Comparison of ENCODE assay signal across 1 cellular context in the genomic region with DNA sequence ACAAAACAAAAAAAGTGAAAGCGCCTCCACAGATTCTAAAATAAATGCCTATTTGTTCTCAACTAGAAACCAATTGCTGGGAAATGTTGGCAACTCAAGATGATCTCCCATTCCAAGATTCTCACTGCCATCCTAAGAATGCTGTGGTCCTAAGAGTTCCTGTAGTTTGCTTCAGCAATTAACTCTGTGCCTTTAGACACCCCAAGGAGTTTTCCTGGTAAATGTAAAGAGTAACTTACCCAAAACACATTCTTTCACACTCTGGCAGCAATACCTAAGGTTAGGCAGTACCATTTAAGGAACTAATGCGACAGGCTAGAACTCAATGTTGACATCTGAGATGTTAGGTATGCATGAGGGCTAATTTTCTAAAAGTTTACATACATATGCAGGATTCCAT.
TF ChIP-seq lines count a peak whose summit lies in the region.

No MANE protein-coding gene starts in this region.

TF ChIP-seq in GM23338, 12 proteins besides CTCF, POLR2A, EP300 and RAD21 (continued from another document):
- TF ChIP-seq, protein P1, sequence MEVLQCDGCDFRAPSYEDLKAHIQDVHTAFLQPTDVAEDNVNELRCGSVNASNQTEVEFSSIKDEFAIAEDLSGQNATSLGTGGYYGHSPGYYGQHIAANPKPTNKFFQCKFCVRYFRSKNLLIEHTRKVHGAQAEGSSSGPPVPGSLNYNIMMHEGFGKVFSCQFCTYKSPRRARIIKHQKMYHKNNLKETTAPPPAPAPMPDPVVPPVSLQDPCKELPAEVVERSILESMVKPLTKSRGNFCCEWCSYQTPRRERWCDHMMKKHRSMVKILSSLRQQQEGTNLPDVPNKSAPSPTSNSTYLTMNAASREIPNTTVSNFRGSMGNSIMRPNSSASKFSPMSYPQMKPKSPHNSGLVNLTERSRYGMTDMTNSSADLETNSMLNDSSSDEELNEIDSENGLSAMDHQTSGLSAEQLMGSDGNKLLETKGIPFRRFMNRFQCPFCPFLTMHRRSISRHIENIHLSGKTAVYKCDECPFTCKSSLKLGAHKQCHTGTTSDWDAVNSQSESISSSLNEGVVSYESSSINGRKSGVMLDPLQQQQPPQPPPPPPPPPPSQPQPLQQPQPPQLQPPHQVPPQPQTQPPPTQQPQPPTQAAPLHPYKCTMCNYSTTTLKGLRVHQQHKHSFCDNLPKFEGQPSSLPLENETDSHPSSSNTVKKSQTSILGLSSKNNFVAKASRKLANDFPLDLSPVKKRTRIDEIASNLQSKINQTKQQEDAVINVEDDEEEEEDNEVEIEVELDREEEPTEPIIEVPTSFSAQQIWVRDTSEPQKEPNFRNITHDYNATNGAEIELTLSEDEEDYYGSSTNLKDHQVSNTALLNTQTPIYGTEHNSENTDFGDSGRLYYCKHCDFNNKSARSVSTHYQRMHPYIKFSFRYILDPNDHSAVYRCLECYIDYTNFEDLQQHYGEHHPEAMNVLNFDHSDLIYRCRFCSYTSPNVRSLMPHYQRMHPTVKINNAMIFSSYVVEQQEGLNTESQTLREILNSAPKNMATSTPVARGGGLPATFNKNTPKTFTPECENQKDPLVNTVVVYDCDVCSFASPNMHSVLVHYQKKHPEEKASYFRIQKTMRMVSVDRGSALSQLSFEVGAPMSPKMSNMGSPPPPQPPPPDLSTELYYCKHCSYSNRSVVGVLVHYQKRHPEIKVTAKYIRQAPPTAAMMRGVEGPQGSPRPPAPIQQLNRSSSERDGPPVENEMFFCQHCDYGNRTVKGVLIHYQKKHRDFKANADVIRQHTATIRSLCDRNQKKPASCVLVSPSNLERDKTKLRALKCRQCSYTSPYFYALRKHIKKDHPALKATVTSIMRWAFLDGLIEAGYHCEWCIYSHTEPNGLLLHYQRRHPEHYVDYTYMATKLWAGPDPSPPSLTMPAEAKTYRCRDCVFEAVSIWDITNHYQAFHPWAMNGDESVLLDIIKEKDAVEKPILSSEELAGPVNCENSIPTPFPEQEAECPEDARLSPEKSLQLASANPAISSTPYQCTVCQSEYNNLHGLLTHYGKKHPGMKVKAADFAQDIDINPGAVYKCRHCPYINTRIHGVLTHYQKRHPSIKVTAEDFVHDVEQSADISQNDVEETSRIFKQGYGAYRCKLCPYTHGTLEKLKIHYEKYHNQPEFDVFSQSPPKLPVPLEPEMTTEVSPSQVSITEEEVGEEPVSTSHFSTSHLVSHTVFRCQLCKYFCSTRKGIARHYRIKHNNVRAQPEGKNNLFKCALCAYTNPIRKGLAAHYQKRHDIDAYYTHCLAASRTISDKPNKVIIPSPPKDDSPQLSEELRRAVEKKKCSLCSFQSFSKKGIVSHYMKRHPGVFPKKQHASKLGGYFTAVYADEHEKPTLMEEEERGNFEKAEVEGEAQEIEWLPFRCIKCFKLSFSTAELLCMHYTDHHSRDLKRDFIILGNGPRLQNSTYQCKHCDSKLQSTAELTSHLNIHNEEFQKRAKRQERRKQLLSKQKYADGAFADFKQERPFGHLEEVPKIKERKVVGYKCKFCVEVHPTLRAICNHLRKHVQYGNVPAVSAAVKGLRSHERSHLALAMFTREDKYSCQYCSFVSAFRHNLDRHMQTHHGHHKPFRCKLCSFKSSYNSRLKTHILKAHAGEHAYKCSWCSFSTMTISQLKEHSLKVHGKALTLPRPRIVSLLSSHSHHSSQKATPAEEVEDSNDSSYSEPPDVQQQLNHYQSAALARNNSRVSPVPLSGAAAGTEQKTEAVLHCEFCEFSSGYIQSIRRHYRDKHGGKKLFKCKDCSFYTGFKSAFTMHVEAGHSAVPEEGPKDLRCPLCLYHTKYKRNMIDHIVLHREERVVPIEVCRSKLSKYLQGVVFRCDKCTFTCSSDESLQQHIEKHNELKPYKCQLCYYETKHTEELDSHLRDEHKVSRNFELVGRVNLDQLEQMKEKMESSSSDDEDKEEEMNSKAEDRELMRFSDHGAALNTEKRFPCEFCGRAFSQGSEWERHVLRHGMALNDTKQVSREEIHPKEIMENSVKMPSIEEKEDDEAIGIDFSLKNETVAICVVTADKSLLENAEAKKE (CRISPR knock-in tag; IDR thresholded peaks at IDR 0.05) = no peak
- TF ChIP-seq ZNF114 (CRISPR knock-in tag; IDR thresholded peaks at IDR 0.05) = no peak
- no peak for TF ChIP-seq JUNB (IDR thresholded peaks at IDR 0.05; ENCODE audit: unreplicated experiment)
